ENCODE assay signal across 1 cellular context in the genomic region with DNA sequence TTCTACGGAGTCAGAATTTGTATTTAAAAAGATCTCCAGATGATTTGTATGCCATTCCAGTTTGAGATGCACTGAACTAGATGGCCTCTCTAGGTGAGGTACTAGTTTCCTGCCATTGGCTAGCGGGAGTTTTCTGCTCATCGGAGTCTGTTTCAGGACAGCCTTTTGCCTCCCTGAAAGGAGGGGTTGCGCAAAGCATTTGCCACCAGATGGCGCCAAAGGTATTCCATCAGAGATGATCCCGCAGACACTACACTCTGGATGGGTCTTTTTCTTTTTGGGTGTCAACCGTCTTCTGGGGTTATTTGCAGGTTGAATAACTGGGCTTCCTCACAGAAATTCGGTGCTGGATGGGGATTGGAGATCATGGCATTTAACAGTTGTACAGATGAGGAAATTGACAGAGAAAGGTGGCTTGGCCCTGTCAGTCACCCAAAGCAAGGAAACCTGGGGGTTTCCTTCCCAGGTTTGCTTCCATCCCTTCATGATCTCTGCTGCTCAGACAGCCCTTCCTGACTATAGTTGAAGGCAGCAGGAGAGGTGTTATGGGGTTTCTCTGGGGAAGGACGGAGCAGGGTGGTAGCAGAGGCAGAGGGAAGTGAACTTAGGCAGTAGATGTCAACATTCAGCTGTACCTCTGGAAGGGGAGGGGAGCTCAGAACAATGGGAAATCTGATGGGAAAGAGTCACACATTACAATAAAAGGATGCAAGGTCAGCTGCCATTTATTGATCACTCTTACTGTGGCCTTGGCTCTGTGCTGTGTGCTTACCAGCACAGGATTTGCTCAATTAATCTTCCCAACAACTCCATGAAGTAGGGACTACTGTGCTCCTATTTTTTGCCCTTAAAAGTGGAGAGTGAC.
TF ChIP-seq lines count a peak whose summit lies in the region.

No MANE protein-coding gene starts in this region.

TF ChIP-seq in HepG2, 621 proteins besides CTCF, POLR2A, EP300 and RAD21 (continued from another document):
- TF ChIP-seq, protein P1, sequence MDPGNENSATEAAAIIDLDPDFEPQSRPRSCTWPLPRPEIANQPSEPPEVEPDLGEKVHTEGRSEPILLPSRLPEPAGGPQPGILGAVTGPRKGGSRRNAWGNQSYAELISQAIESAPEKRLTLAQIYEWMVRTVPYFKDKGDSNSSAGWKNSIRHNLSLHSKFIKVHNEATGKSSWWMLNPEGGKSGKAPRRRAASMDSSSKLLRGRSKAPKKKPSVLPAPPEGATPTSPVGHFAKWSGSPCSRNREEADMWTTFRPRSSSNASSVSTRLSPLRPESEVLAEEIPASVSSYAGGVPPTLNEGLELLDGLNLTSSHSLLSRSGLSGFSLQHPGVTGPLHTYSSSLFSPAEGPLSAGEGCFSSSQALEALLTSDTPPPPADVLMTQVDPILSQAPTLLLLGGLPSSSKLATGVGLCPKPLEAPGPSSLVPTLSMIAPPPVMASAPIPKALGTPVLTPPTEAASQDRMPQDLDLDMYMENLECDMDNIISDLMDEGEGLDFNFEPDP (CRISPR knock-in tag; conservative IDR thresholded peaks at IDR 0.05): no peak
- no peak for TF ChIP-seq GZF1 (CRISPR knock-in tag; IDR thresholded peaks at IDR 0.05)
- TF ChIP-seq, protein P2, sequence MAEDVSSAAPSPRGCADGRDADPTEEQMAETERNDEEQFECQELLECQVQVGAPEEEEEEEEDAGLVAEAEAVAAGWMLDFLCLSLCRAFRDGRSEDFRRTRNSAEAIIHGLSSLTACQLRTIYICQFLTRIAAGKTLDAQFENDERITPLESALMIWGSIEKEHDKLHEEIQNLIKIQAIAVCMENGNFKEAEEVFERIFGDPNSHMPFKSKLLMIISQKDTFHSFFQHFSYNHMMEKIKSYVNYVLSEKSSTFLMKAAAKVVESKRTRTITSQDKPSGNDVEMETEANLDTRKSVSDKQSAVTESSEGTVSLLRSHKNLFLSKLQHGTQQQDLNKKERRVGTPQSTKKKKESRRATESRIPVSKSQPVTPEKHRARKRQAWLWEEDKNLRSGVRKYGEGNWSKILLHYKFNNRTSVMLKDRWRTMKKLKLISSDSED (CRISPR knock-in tag; IDR thresholded peaks at IDR 0.05): no peak
- TF ChIP-seq, protein P3, sequence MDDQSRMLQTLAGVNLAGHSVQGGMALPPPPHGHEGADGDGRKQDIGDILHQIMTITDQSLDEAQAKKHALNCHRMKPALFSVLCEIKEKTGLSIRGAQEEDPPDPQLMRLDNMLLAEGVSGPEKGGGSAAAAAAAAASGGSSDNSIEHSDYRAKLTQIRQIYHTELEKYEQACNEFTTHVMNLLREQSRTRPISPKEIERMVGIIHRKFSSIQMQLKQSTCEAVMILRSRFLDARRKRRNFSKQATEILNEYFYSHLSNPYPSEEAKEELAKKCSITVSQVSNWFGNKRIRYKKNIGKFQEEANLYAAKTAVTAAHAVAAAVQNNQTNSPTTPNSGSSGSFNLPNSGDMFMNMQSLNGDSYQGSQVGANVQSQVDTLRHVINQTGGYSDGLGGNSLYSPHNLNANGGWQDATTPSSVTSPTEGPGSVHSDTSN (CRISPR knock-in tag; IDR thresholded peaks at IDR 0.05; ENCODE audit: borderline replicate concordance): no peak
- TF ChIP-seq NR3C1 (CRISPR knock-in tag; IDR thresholded peaks at IDR 0.05): no peak
